Comparison of ENCODE assay signal across 27 cellular contexts in genomic region chr12:13183621-13184020, GRCh38. TPM values are rescaled to one million over a fixed set of nuclear protein-coding genes. Genes with fewer than 3 reads are reported as not detected.
DNase-seq lines count a peak whose midpoint lies in the region; ATAC-seq and TF ChIP-seq lines count a peak whose summit lies in the region.
"Had no signal": no experiment of that assay in that cellular context is flagged by ENCODE, and none has a peak within 500 bp of the region (broad histone marks: within the 10 kb centered on the region; RNA-seq: fewer than 3 reads in every experiment).

No MANE protein-coding gene starts in this region.

- H3K27me3 Mint-ChIP-seq in activated CD8-positive, alpha-beta T cell treated with anti-CD3 and anti-CD28 coated beads for 36 hours: peaks cover 5% of the 10 kb centered on the region
- peaks cover 25% of the 10 kb centered on the region for H3K27me3 Mint-ChIP-seq in activated CD8-positive, alpha-beta T cell treated with anti-CD3 and anti-CD28 coated beads, Interleukin-2, amount 10 ng/mL, durations not matched to agents 7 days and 5 days (ENCODE audit: low read depth)
- H3K27me3 Mint-ChIP-seq in neural progenitor cell (ENCODE audit: insufficient read depth, low read depth): peaks cover 8% of the 10 kb centered on the region
- peaks cover 0 to 36% (median 6%) of the 10 kb centered on the region in 5 donors for H3K27me3 Mint-ChIP-seq in naive thymus-derived CD4-positive, alpha-beta T cell

- H3K27me3 ChIP-seq in HCT116 (ENCODE audit: insufficient read depth, low read length): no peaks in the 10 kb centered on the region
- H3K27me3 ChIP-seq in adipocyte (replicated peaks; ENCODE audit: control insufficient read depth, insufficient read depth, low read length): no peaks in the 10 kb centered on the region
- H3K27me3 ChIP-seq in neural progenitor cell: no peaks in the 10 kb centered on the region
- H3K27me3 ChIP-seq in naive thymus-derived CD4-positive, alpha-beta T cell (ENCODE audit: control insufficient read depth in 2 of 2, insufficient read depth in 2 of 2, low read length in 2 of 2): no peaks in the 10 kb centered on the region
- H3K27me3 ChIP-seq: sigmoid colon had no signal

- H3K79me2 ChIP-seq in HCT116 (ENCODE audit: insufficient read depth, low read length) (no peaks in the 10 kb centered on the region), neural progenitor cell (ENCODE audit: low read depth) (no peaks in the 10 kb centered on the region)

- CTCF ChIA-PET in activated CD8-positive, alpha-beta T cell treated with anti-CD3 and anti-CD28 coated beads for 36 hours (lab: Charles Lee): interaction anchor here (0.9 to 1.0 kb wide), 2 partner anchors 11 to 74 kb away, joined by 3 read pairs; no protein-coding TSS in a partner anchor
- CTCF ChIA-PET in activated CD8-positive, alpha-beta T cell treated with anti-CD3 and anti-CD28 coated beads, Interleukin-2, amount 10 ng/mL, durations not matched to agents 7 days and 5 days (lab: Charles Lee): interaction anchor here (1.3 kb wide), 1 partner anchor 28 kb away, joined by 3 read pairs; no protein-coding TSS in a partner anchor
- CTCF ChIA-PET in HCT116 (lab: Charles Lee): no interaction called here
- CTCF ChIA-PET in naive thymus-derived CD4-positive, alpha-beta T cell (lab: Charles Lee): interaction anchor here (0.5 kb wide), 1 partner anchor 24 kb away, joined by 3 read pairs; no protein-coding TSS in a partner anchor

- H3K4me3 ChIP-seq in HCT116 (replicated peaks in 1 of 2; ENCODE audit: low read depth in 1 of 2, low read length in 2 of 2): no peak overlapping the region
- no peak overlapping the region for H3K4me3 ChIP-seq in adipocyte (ENCODE audit: low read length)
- H3K4me3 ChIP-seq in neural progenitor cell: no peak overlapping the region
- H3K4me3 ChIP-seq in naive thymus-derived CD4-positive, alpha-beta T cell (ENCODE audit: low read length): no peak overlapping the region
- H3K4me3 ChIP-seq: sigmoid colon had no signal

- H3K4me1 ChIP-seq in HCT116 (ENCODE audit: control insufficient read depth in 1 of 2, insufficient read depth in 2 of 2, low read length in 2 of 2): peaks cover 11 to 77% of the 10 kb centered on the region in 2 experiments
- H3K4me1 ChIP-seq in adipocyte (ENCODE audit: control insufficient read depth, insufficient read depth, low read length): peaks cover 25% of the 10 kb centered on the region
- H3K4me1 ChIP-seq in neural progenitor cell: peaks cover 12% of the 10 kb centered on the region
- H3K4me1 ChIP-seq in naive thymus-derived CD4-positive, alpha-beta T cell (ENCODE audit: control insufficient read depth in 2 of 2, insufficient read depth in 2 of 2, low read length in 2 of 2): peaks cover 0 to 15% of the 10 kb centered on the region in 2 donors

- H3K9ac ChIP-seq in HCT116 (ENCODE audit: low read length) (no peak overlapping the region), adipocyte (ENCODE audit: low read length) (no peak overlapping the region), neural progenitor cell (no peak overlapping the region)

- H2AFZ ChIP-seq in HCT116 (ENCODE audit: low read depth, low read length, poor library complexity, severe bottlenecking) (no peak overlapping the region), neural progenitor cell (replicated peaks) (no peak overlapping the region)

- DNase-seq in activated CD8-positive, alpha-beta T cell treated with anti-CD3 and anti-CD28 coated beads for 36 hours: peak; percentile 27
- no peak for DNase-seq in activated CD8-positive, alpha-beta T cell treated with anti-CD3 and anti-CD28 coated beads, Interleukin-2, amount 10 ng/mL, durations not matched to agents 7 days and 5 days
- DNase-seq in HCT116 (ENCODE audit: low read depth, low spot score) (no peak), adipocyte (ENCODE audit: low read depth) (peak; percentile 13), neural progenitor cell (ENCODE audit: low spot score) (no peak), DMS114 treated with DMSO at 0.1 percent for 48 hours (lab: John Stamatoyannopoulos, UW; ENCODE audit: unreplicated experiment) (no peak), NCI-H146 treated with DMSO at 0.1 percent for 48 hours (lab: John Stamatoyannopoulos, UW; ENCODE audit: unreplicated experiment) (no peak)
- no peak for DNase-seq in naive thymus-derived CD4-positive, alpha-beta T cell
- DNase-seq: activated CD4-positive, alpha-beta T cell treated with anti-CD3 and anti-CD28 coated beads, Interleukin-2, amount 10 ng/mL, durations not matched to agents 7 days and 5 days; activated naive CD4-positive, alpha-beta T cell treated with anti-CD3 and anti-CD28 coated beads, Interleukin-2, amount 10 ng/mL, durations not matched to agents 7 days and 5 days; activated T-cell treated with anti-CD3 and anti-CD28 coated beads, Interleukin-2, amount 50 U/mL, for 1 hour; aorta; caudate nucleus; CD8-positive, alpha-beta memory T cell; glutamatergic neuron; GOT3; Kasumi-1; NCI-H187; NCI-H748 treated with DMSO at 0.1 percent for 48 hours; sigmoid colon; stimulated activated CD4-positive, alpha-beta T cell treated with anti-CD3 and anti-CD28 coated beads, Interleukin-15, amount 100 ng/mL, for 24 hours; T-helper 2 cell; trophoblast cell had no signal

- no peak for TF ChIP-seq CTCF in activated CD8-positive, alpha-beta T cell treated with anti-CD3 and anti-CD28 coated beads for 36 hours (IDR thresholded peaks at IDR 0.05)
- TF ChIP-seq CTCF in HCT116 (IDR thresholded peaks at IDR 0.05 in 2 of 3, conservative IDR thresholded peaks at IDR 0.05 in 1 of 3; ENCODE audit: borderline replicate concordance in 1 of 3, insufficient read depth in 1 of 3, low read depth in 2 of 3, low read length in 2 of 3) (no peak), neural progenitor cell (IDR thresholded peaks at IDR 0.05) (no peak)

- intact Hi-C loops in activated CD8-positive, alpha-beta T cell treated with anti-CD3 and anti-CD28 coated beads for 36 hours (cut with micrococcal nuclease): no loop called here
- intact Hi-C loops in HCT116 (cut with micrococcal nuclease): no loop called here
- intact Hi-C loops in naive thymus-derived CD4-positive, alpha-beta T cell (cut with micrococcal nuclease): no loop called here

- no peaks in the 10 kb centered on the region for H3K9me3 ChIP-seq in HCT116 (ENCODE audit: control insufficient read depth in 1 of 2, insufficient read depth in 1 of 2, low read depth in 1 of 2, low read length in 2 of 2)
- H3K9me3 ChIP-seq in adipocyte (ENCODE audit: control insufficient read depth, low read length): no peaks in the 10 kb centered on the region
- no peaks in the 10 kb centered on the region for H3K9me3 ChIP-seq in neural progenitor cell (ENCODE audit: low read depth)
- no peaks in the 10 kb centered on the region for H3K9me3 ChIP-seq in naive thymus-derived CD4-positive, alpha-beta T cell (ENCODE audit: control insufficient read depth in 2 of 3, low read length in 3 of 3)
- H3K9me3 ChIP-seq: sigmoid colon had no signal

- no peaks in the 10 kb centered on the region for H3F3A ChIP-seq in neural progenitor cell (ENCODE audit: low read depth)

- no peaks in the 10 kb centered on the region for H3K9me3 Mint-ChIP-seq in activated CD8-positive, alpha-beta T cell treated with anti-CD3 and anti-CD28 coated beads for 36 hours
- no peaks in the 10 kb centered on the region for H3K9me3 Mint-ChIP-seq in activated CD8-positive, alpha-beta T cell treated with anti-CD3 and anti-CD28 coated beads, Interleukin-2, amount 10 ng/mL, durations not matched to agents 7 days and 5 days (ENCODE audit: insufficient read depth)
- H3K9me3 Mint-ChIP-seq in neural progenitor cell: no peaks in the 10 kb centered on the region
- H3K9me3 Mint-ChIP-seq in naive thymus-derived CD4-positive, alpha-beta T cell: peaks cover 0 to 4% (median 0%) of the 10 kb centered on the region in 11 donors
- H3K9me3 Mint-ChIP-seq: activated CD4-positive, alpha-beta T cell treated with anti-CD3 and anti-CD28 coated beads, Interleukin-2, amount 10 ng/mL, durations not matched to agents 7 days and 5 days; activated naive CD4-positive, alpha-beta T cell treated with anti-CD3 and anti-CD28 coated beads, Interleukin-2, amount 10 ng/mL, durations not matched to agents 7 days and 5 days; CD8-positive, alpha-beta memory T cell; dendritic cell treated with granulocyte-macrophage colony-stimulating factor and Interleukin-4, amounts not matched to agents 40 ng/mL and 50 ng/mL, for 4 days had no signal

- H3K36me3 ChIP-seq in HCT116 (ENCODE audit: control insufficient read depth in 1 of 2, insufficient read depth in 2 of 2, low read length in 2 of 2) (no peaks in the 10 kb centered on the region), adipocyte (ENCODE audit: control insufficient read depth, insufficient read depth, low read length, severe bottlenecking) (no peaks in the 10 kb centered on the region), neural progenitor cell (no peaks in the 10 kb centered on the region)
- no peaks in the 10 kb centered on the region for H3K36me3 ChIP-seq in naive thymus-derived CD4-positive, alpha-beta T cell (ENCODE audit: control insufficient read depth in 2 of 3, insufficient read depth in 3 of 3, low read length in 3 of 3)
- H3K36me3 ChIP-seq: sigmoid colon had no signal

- peak; percentile 41 for ATAC-seq in activated CD8-positive, alpha-beta T cell treated with anti-CD3 and anti-CD28 coated beads for 36 hours
- no peak for ATAC-seq in activated CD8-positive, alpha-beta T cell treated with anti-CD3 and anti-CD28 coated beads, Interleukin-2, amount 10 ng/mL, durations not matched to agents 7 days and 5 days
- peak; percentile 31; the same call in 1 of the 2 replicates for ATAC-seq in HCT116
- ATAC-seq in naive thymus-derived CD4-positive, alpha-beta T cell: no peak
- ATAC-seq: SK-N-SH treated with all-trans-retinoic acid at 6 μM for 48 hours had no signal

- POLR2A ChIA-PET in activated CD8-positive, alpha-beta T cell treated with anti-CD3 and anti-CD28 coated beads for 36 hours (lab: Charles Lee): no interaction called here
- POLR2A ChIA-PET in activated CD8-positive, alpha-beta T cell treated with anti-CD3 and anti-CD28 coated beads, Interleukin-2, amount 10 ng/mL, durations not matched to agents 7 days and 5 days (lab: Charles Lee): no interaction called here
- POLR2A ChIA-PET in HCT116 (lab: Charles Lee): no interaction called here
- POLR2A ChIA-PET in naive thymus-derived CD4-positive, alpha-beta T cell (lab: Charles Lee): no interaction called here

- RAD21 ChIA-PET in HCT116 (lab: Charles Lee; ENCODE audit: low non-redundant PET in 1 of 2, low total read pairs in 2 of 2, uncharacterized antibody in 2 of 2, unreplicated experiment in 2 of 2): no interaction called here

- H3K27ac ChIP-seq in HCT116 (ENCODE audit: low read depth, low read length) (no peak overlapping the region), neural progenitor cell (no peak overlapping the region)
- no peak overlapping the region for H3K27ac ChIP-seq in naive thymus-derived CD4-positive, alpha-beta T cell (ENCODE audit: low read depth, low read length)
- H3K27ac ChIP-seq: sigmoid colon had no signal

- H3K4me3 Mint-ChIP-seq in activated CD8-positive, alpha-beta T cell treated with anti-CD3 and anti-CD28 coated beads for 36 hours: no peak overlapping the region
- H3K4me3 Mint-ChIP-seq in activated CD8-positive, alpha-beta T cell treated with anti-CD3 and anti-CD28 coated beads, Interleukin-2, amount 10 ng/mL, durations not matched to agents 7 days and 5 days: no peak overlapping the region
- no peak overlapping the region for H3K4me3 Mint-ChIP-seq in neural progenitor cell
- H3K4me3 Mint-ChIP-seq in naive thymus-derived CD4-positive, alpha-beta T cell: no peak overlapping the region
- H3K4me3 Mint-ChIP-seq: activated CD4-positive, alpha-beta T cell treated with anti-CD3 and anti-CD28 coated beads, Interleukin-2, amount 10 ng/mL, durations not matched to agents 7 days and 5 days; activated naive CD4-positive, alpha-beta T cell treated with anti-CD3 and anti-CD28 coated beads, Interleukin-2, amount 10 ng/mL, durations not matched to agents 7 days and 5 days; B cell; CD8-positive, alpha-beta memory T cell; dendritic cell treated with granulocyte-macrophage colony-stimulating factor and Interleukin-4, amounts not matched to agents 40 ng/mL and 50 ng/mL, for 4 days had no signal

- no peak for TF ChIP-seq RAD21 in HCT116 (IDR thresholded peaks at IDR 0.05; ENCODE audit: low read depth)

- peaks cover 16% of the 10 kb centered on the region for H3K4me1 Mint-ChIP-seq in activated CD8-positive, alpha-beta T cell treated with anti-CD3 and anti-CD28 coated beads for 36 hours (ENCODE audit: low read depth)
- H3K4me1 Mint-ChIP-seq in activated CD8-positive, alpha-beta T cell treated with anti-CD3 and anti-CD28 coated beads, Interleukin-2, amount 10 ng/mL, durations not matched to agents 7 days and 5 days (ENCODE audit: low read depth): peaks cover 46% of the 10 kb centered on the region
- peaks cover 41% of the 10 kb centered on the region for H3K4me1 Mint-ChIP-seq in neural progenitor cell
- H3K4me1 Mint-ChIP-seq in naive thymus-derived CD4-positive, alpha-beta T cell: peaks cover 15 to 43% (median 21%) of the 10 kb centered on the region in 7 donors

- no TSS peak for BruUV-seq in HCT116 (replicated peaks; lab: Mats Ljungman, UMichigan)

- no peak overlapping the region for H3K27ac Mint-ChIP-seq in activated CD8-positive, alpha-beta T cell treated with anti-CD3 and anti-CD28 coated beads for 36 hours
- H3K27ac Mint-ChIP-seq in activated CD8-positive, alpha-beta T cell treated with anti-CD3 and anti-CD28 coated beads, Interleukin-2, amount 10 ng/mL, durations not matched to agents 7 days and 5 days: no peak overlapping the region
- peak overlapping the region; percentile 48 for H3K27ac Mint-ChIP-seq in neural progenitor cell
- no peak overlapping the region for H3K27ac Mint-ChIP-seq in naive thymus-derived CD4-positive, alpha-beta T cell
- H3K27ac Mint-ChIP-seq: activated CD4-positive, alpha-beta T cell treated with anti-CD3 and anti-CD28 coated beads, Interleukin-2, amount 10 ng/mL, durations not matched to agents 7 days and 5 days; activated naive CD4-positive, alpha-beta T cell treated with anti-CD3 and anti-CD28 coated beads, Interleukin-2, amount 10 ng/mL, durations not matched to agents 7 days and 5 days; B cell; CD8-positive, alpha-beta memory T cell; dendritic cell treated with granulocyte-macrophage colony-stimulating factor and Interleukin-4, amounts not matched to agents 40 ng/mL and 50 ng/mL, for 4 days; progenitor cell of endocrine pancreas had no signal

- H3K4me2 ChIP-seq in HCT116 (ENCODE audit: low read length) (peak overlapping the region; percentile 6), neural progenitor cell (no peak overlapping the region)

- H4K20me1 ChIP-seq in HCT116 (ENCODE audit: insufficient read depth) (no peaks in the 10 kb centered on the region), neural progenitor cell (ENCODE audit: low read depth) (no peaks in the 10 kb centered on the region)

- H3K36me3 Mint-ChIP-seq in activated CD8-positive, alpha-beta T cell treated with anti-CD3 and anti-CD28 coated beads for 36 hours (ENCODE audit: low read depth): no peaks in the 10 kb centered on the region
- no peaks in the 10 kb centered on the region for H3K36me3 Mint-ChIP-seq in activated CD8-positive, alpha-beta T cell treated with anti-CD3 and anti-CD28 coated beads, Interleukin-2, amount 10 ng/mL, durations not matched to agents 7 days and 5 days (ENCODE audit: low read depth)
- no peaks in the 10 kb centered on the region for H3K36me3 Mint-ChIP-seq in neural progenitor cell
- H3K36me3 Mint-ChIP-seq in naive thymus-derived CD4-positive, alpha-beta T cell: no peaks in the 10 kb centered on the region
- H3K36me3 Mint-ChIP-seq: activated naive CD4-positive, alpha-beta T cell treated with anti-CD3 and anti-CD28 coated beads, Interleukin-2, amount 10 ng/mL, durations not matched to agents 7 days and 5 days; CD8-positive, alpha-beta memory T cell had no signal

- H3K9me2 ChIP-seq in HCT116 (ENCODE audit: insufficient read depth): no peaks in the 10 kb centered on the region

- no peak for TF ChIP-seq POLR2A in HCT116 (IDR thresholded peaks at IDR 0.05; ENCODE audit: borderline replicate concordance, extremely low read depth, insufficient read depth, insufficient read length)

RNA-seq across cellular contexts. Expression of gene EMP1, which starts 12.9 kb away (rescaled TPM):
- total RNA-seq in activated CD8-positive, alpha-beta T cell treated with anti-CD3 and anti-CD28 coated beads for 36 hours: 1 to 10 TPM; 3.1 to 3.6 TPM
- total RNA-seq in activated CD8-positive, alpha-beta T cell treated with anti-CD3 and anti-CD28 coated beads, Interleukin-2, amount 10 ng/mL, durations not matched to agents 7 days and 5 days: 1 to 10 TPM; 4.4 to 7.6 TPM
- total RNA-seq in HCT116 (2021; ENCODE audit: unreplicated experiment): 110 TPM
- 170 and 244 TPM in 2 replicates for polyA plus RNA-seq in HCT116 (2012)
- total RNA-seq in neural progenitor cell (ENCODE audit: low replicate concordance): 0.43 TPM in 1 of 2 replicates, not detected in the other
- 10 to 100 TPM in 2 of 5 experiments, 1 to 10 TPM in 3; 3.4 to 40.1 (median 4.4) TPM for total RNA-seq in naive thymus-derived CD4-positive, alpha-beta T cell
- polyA plus RNA-seq in naive thymus-derived CD4-positive, alpha-beta T cell: under 1 TPM in 1 of 2 donors, not detected in 1; 0.37 TPM

Comparison
In these comparisons a context has a peak if more than half of its experiments do, and no peak if none do; other contexts are left out.
1. ATAC-seq: peak in activated CD8-positive, alpha-beta T cell treated with anti-CD3 and anti-CD28 coated beads for 36 hours (single experiment) and HCT116 (single experiment); none in activated CD8-positive, alpha-beta T cell treated with anti-CD3 and anti-CD28 coated beads, Interleukin-2, amount 10 ng/mL, durations not matched to agents 7 days and 5 days (single experiment) and naive thymus-derived CD4-positive, alpha-beta T cell (single experiment).
2. DNase-seq: peak in activated CD8-positive, alpha-beta T cell treated with anti-CD3 and anti-CD28 coated beads for 36 hours (single experiment) and adipocyte (single experiment); none in activated CD8-positive, alpha-beta T cell treated with anti-CD3 and anti-CD28 coated beads, Interleukin-2, amount 10 ng/mL, durations not matched to agents 7 days and 5 days (single experiment), HCT116 (single experiment), neural progenitor cell (single experiment), DMS114 treated with DMSO at 0.1 percent for 48 hours (single experiment), naive thymus-derived CD4-positive, alpha-beta T cell (0 of 9) and NCI-H146 treated with DMSO at 0.1 percent for 48 hours (single experiment).